25 cellular contexts compared by ENCODE assay signal in the genomic region with DNA sequence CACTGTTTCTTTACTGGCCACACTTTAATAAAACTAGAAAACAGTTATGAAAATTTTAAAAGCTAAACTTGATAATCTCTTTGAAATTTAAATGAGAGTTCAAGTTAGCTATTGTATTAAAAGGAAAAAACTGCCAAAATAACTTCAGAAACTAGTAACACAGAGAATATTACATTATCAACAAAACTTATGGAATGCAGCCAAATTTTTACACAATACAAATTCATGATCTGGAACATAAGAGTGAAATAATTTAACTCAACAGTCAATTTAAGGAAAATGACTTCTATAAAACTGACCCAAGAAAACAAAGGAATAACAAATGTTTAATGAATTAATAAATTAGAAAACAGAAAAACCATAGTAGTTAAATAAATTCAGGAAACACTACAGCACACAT.
A peak's percentile ranks its signal among the peaks of the same experiment; 100 is the strongest.
DNase-seq lines count a peak whose midpoint lies in the region; ATAC-seq, FAIRE-seq and TF ChIP-seq lines count a peak whose summit lies in the region.
"Had no signal": no experiment of that assay in that cellular context is flagged by ENCODE, and none has a peak within 500 bp of the region (broad histone marks: within the 10 kb centered on the region; RNA-seq: fewer than 3 reads in every experiment).

No MANE protein-coding gene starts in this region.

- TF ChIP-seq POLR2A in endothelial cell of umbilical vein (IDR thresholded peaks at IDR 0.05; ENCODE audit: low read depth, low read length), result no peak

- POLR2A ChIA-PET in endothelial cell of umbilical vein (lab: Charles Lee), result no interaction called here

- intact Hi-C loops in endothelial cell of umbilical vein (cut with micrococcal nuclease), result no loop called here

- H3K9ac ChIP-seq in Karpas-422 (ENCODE audit: low read length), result no peak overlapping the region
- H3K9ac ChIP-seq in adipocyte (ENCODE audit: low read length), result no peak overlapping the region
- no peak overlapping the region for H3K9ac ChIP-seq in endothelial cell of umbilical vein (replicated peaks; ENCODE audit: extremely low read depth, insufficient read depth, low read length)
- H3K9ac ChIP-seq: BLaER1 treated with 17β-estradiol and CSF1 and Interleukin-3, amounts not matched to agents 10 nM and 100 nM had no signal

- dilution Hi-C loops in endothelial cell of umbilical vein (cut with MboI; ENCODE audit: extremely low pct_ligation_motif_present, low sequenced_read_pairs), result no loop called here

- ATAC-seq in stimulated activated naive CD8-positive, alpha-beta T cell treated with anti-CD3 and anti-CD28 coated beads, Interleukin-15, amount 100 ng/mL, for 72 hours, result no peak
- ATAC-seq: A549, HCT116 had no signal

- CTCF ChIA-PET in endothelial cell of umbilical vein (lab: Charles Lee), result no interaction called here

- H3K4me1 ChIP-seq in Karpas-422 (ENCODE audit: low read length), result peaks cover 51% of the 10 kb centered on the region
- H3K4me1 ChIP-seq in adipocyte (ENCODE audit: control insufficient read depth, insufficient read depth, low read length), result peaks cover 6% of the 10 kb centered on the region
- peaks cover 6% of the 10 kb centered on the region for H3K4me1 ChIP-seq in endothelial cell of umbilical vein (ENCODE audit: control insufficient read depth, extremely low read depth, insufficient read depth, low read length)
- H3K4me1 ChIP-seq: A549, SJSA1 had no signal

- H3K27me3 Mint-ChIP-seq in mesothelial cell of epicardium (ENCODE audit: low read depth), result no peaks in the 10 kb centered on the region
- no peaks in the 10 kb centered on the region for H3K27me3 Mint-ChIP-seq in stimulated activated naive CD8-positive, alpha-beta T cell treated with anti-CD3 and anti-CD28 coated beads, Interleukin-15, amount 100 ng/mL, for 72 hours
- H3K27me3 Mint-ChIP-seq: CD4-positive, alpha-beta T cell had no signal

- no peaks in the 10 kb centered on the region for H3K9me1 ChIP-seq in endothelial cell of umbilical vein (replicated peaks; ENCODE audit: control insufficient read depth, extremely low read depth, insufficient read depth, low read length)

- H3K4me2 ChIP-seq in Karpas-422 (ENCODE audit: low read depth, low read length, poor library complexity, severe bottlenecking) (no peak overlapping the region), endothelial cell of umbilical vein (ENCODE audit: insufficient read depth, low read length) (no peak overlapping the region)
- H3K4me2 ChIP-seq: A549; BLaER1 treated with 17β-estradiol and CSF1 and Interleukin-3, amounts not matched to agents 10 nM and 100 nM; PC-9 had no signal

- H3K27ac Mint-ChIP-seq in mesothelial cell of epicardium, result peak overlapping the region; percentile 39
- H3K27ac Mint-ChIP-seq in stimulated activated naive CD8-positive, alpha-beta T cell treated with anti-CD3 and anti-CD28 coated beads, Interleukin-15, amount 100 ng/mL, for 72 hours, result no peak overlapping the region
- H3K27ac Mint-ChIP-seq: CD4-positive, alpha-beta T cell had no signal

- H3K9me3 ChIP-seq in Karpas-422 (ENCODE audit: low read length) (no peaks in the 10 kb centered on the region), adipocyte (ENCODE audit: control insufficient read depth, low read length) (no peaks in the 10 kb centered on the region), endothelial cell of umbilical vein (replicated peaks; ENCODE audit: control insufficient read depth, insufficient read depth, low read length) (no peaks in the 10 kb centered on the region)
- H3K9me3 ChIP-seq: A549, MG63, SJSA1 had no signal

- no TSS peak for BruUV-seq in endothelial cell of umbilical vein (replicated peaks; lab: Mats Ljungman, UMichigan)

- no peak overlapping the region for H3K4me3 Mint-ChIP-seq in mesothelial cell of epicardium
- H3K4me3 Mint-ChIP-seq in stimulated activated naive CD8-positive, alpha-beta T cell treated with anti-CD3 and anti-CD28 coated beads, Interleukin-15, amount 100 ng/mL, for 72 hours, result no peak overlapping the region
- H3K4me3 Mint-ChIP-seq: CD4-positive, alpha-beta T cell had no signal

- TF ChIP-seq CTCF in endothelial cell of umbilical vein (IDR thresholded peaks at IDR 0.05; ENCODE audit: extremely low read depth in 1 of 2, insufficient read depth in 1 of 2, low read depth in 1 of 2, low read length in 2 of 2), result no peak
- TF ChIP-seq CTCF in mesothelial cell of epicardium (IDR thresholded peaks at IDR 0.05; ENCODE audit: unreplicated experiment), result no peak

- H3K27me3 ChIP-seq in Karpas-422 (ENCODE audit: low read length) (no peaks in the 10 kb centered on the region), adipocyte (replicated peaks; ENCODE audit: control insufficient read depth, insufficient read depth, low read length) (no peaks in the 10 kb centered on the region), endothelial cell of umbilical vein (ENCODE audit: control insufficient read depth in 2 of 2, insufficient read depth in 2 of 2, low read length in 2 of 2) (no peaks in the 10 kb centered on the region)
- H3K27me3 ChIP-seq: BLaER1 treated with 17β-estradiol and CSF1 and Interleukin-3, amounts not matched to agents 10 nM and 100 nM; MG63; SJSA1 had no signal

- H3K4me1 Mint-ChIP-seq in mesothelial cell of epicardium, result peaks cover 21% of the 10 kb centered on the region
- H3K4me1 Mint-ChIP-seq in stimulated activated naive CD8-positive, alpha-beta T cell treated with anti-CD3 and anti-CD28 coated beads, Interleukin-15, amount 100 ng/mL, for 72 hours, result no peaks in the 10 kb centered on the region

- H2AFZ ChIP-seq in Karpas-422 (ENCODE audit: low read length) (no peak overlapping the region), endothelial cell of umbilical vein (ENCODE audit: low read depth, low read length) (no peak overlapping the region)
- H2AFZ ChIP-seq: PC-9 had no signal

- H3K79me2 ChIP-seq in Karpas-422 (ENCODE audit: low read length) (peaks cover 96% of the 10 kb centered on the region), endothelial cell of umbilical vein (ENCODE audit: control insufficient read depth, insufficient read depth, low read length) (peaks cover 23% of the 10 kb centered on the region)

- H3K9me2 ChIP-seq in Karpas-422 (replicated peaks; ENCODE audit: insufficient read depth, low read length), result no peaks in the 10 kb centered on the region

- H3K36me3 ChIP-seq in Karpas-422 (ENCODE audit: insufficient read depth, low read length), result 0 out of 2 replicates have a peak, but pooled peaks cover 13% of the 10 kb centered on the region
- H3K36me3 ChIP-seq in adipocyte (ENCODE audit: control insufficient read depth, insufficient read depth, low read length, severe bottlenecking), result no peaks in the 10 kb centered on the region
- H3K36me3 ChIP-seq in endothelial cell of umbilical vein (ENCODE audit: control insufficient read depth in 2 of 2, extremely low read depth in 1 of 2, insufficient read depth in 2 of 2, low read length in 2 of 2), result no peaks in the 10 kb centered on the region
- H3K36me3 ChIP-seq: MG63, SJSA1 had no signal

- no peaks in the 10 kb centered on the region for H3K9me3 Mint-ChIP-seq in mesothelial cell of epicardium
- H3K9me3 Mint-ChIP-seq in stimulated activated naive CD8-positive, alpha-beta T cell treated with anti-CD3 and anti-CD28 coated beads, Interleukin-15, amount 100 ng/mL, for 72 hours, result no peaks in the 10 kb centered on the region
- H3K9me3 Mint-ChIP-seq: CD4-positive, alpha-beta T cell had no signal

- H3K27ac ChIP-seq in Karpas-422 (ENCODE audit: low read length) (peak overlapping the region; percentile 36; the same call in 1 of the 2 replicates), endothelial cell of umbilical vein (ENCODE audit: insufficient read depth, low read depth, low read length) (no peak overlapping the region)
- H3K27ac ChIP-seq: A549; BLaER1 treated with 17β-estradiol and CSF1 and Interleukin-3, amounts not matched to agents 10 nM and 100 nM; PC-9; SJSA1 had no signal

- H4K20me1 ChIP-seq in Karpas-422 (ENCODE audit: insufficient read depth, low read depth, low read length) (no peaks in the 10 kb centered on the region), endothelial cell of umbilical vein (replicated peaks; ENCODE audit: control insufficient read depth, extremely low read depth, insufficient read depth, low read length) (no peaks in the 10 kb centered on the region)

- no peak for DNase-seq in Karpas-422
- DNase-seq in adipocyte (ENCODE audit: low read depth), result peak; percentile 25
- peak; percentile 65 for DNase-seq in endothelial cell of umbilical vein (ENCODE audit: low read depth, low spot score)
- DNase-seq in mesothelial cell of epicardium (ENCODE audit: low spot score in 2 of 2, unreplicated experiment in 2 of 2), result no peak
- no peak for DNase-seq in frontal cortex (ENCODE audit: low spot score in 2 of 2)
- DNase-seq in hepatic stellate cell (ENCODE audit: low spot score), result no peak
- DNase-seq in stimulated activated naive CD8-positive, alpha-beta T cell treated with anti-CD3 and anti-CD28 coated beads, Interleukin-15, amount 100 ng/mL, for 72 hours, result no peak
- DNase-seq: AML-193; CD4-positive, alpha-beta T cell; KBM-7; MG63; NCI-H1436; NCI-H187 treated with DMSO at 0.1 percent for 48 hours; NCI-H2171 treated with DMSO at 0.1 percent for 48 hours; NCI-H524 treated with DMSO at 0.1 percent for 48 hours; NCI-H774; PC-9; Right ventricle myocardium superior; RPMI8226 had no signal

- H3K36me3 Mint-ChIP-seq in mesothelial cell of epicardium, result peaks cover 4% of the 10 kb centered on the region

- H3K4me3 ChIP-seq in Karpas-422 (ENCODE audit: low read length), result no peak overlapping the region
- no peak overlapping the region for H3K4me3 ChIP-seq in adipocyte (ENCODE audit: low read length)
- H3K4me3 ChIP-seq in endothelial cell of umbilical vein (replicated peaks in 1 of 3; ENCODE audit: insufficient read depth in 1 of 3, low read depth in 1 of 3, low read length in 3 of 3), result no peak overlapping the region
- H3K4me3 ChIP-seq: A549; BLaER1 treated with 17β-estradiol and CSF1 and Interleukin-3, amounts not matched to agents 10 nM and 100 nM; MG63; PC-9; SJSA1 had no signal

- no peak for FAIRE-seq in endothelial cell of umbilical vein (lab: Jason Lieb, UNC)
- no peak for FAIRE-seq in frontal cortex (lab: Jason Lieb, UNC)
- FAIRE-seq: A549, GM19239, HTR-8/SVneo had no signal

TF ChIP-seq in endothelial cell of umbilical vein, 7 proteins besides CTCF, POLR2A, EP300 and RAD21:
- TF ChIP-seq GATA2 (IDR thresholded peaks at IDR 0.05; ENCODE audit: insufficient read depth, insufficient read length, low read depth, low read length) (no peak), MYC (IDR thresholded peaks at IDR 0.05; ENCODE audit: low read depth, low read length) (no peak), POLR2AphosphoS5 (IDR thresholded peaks at IDR 0.05; ENCODE audit: insufficient read depth, low read depth, low read length) (no peak), FOS (IDR thresholded peaks at IDR 0.05; ENCODE audit: borderline replicate concordance, insufficient read depth, low read length) (no peak), JUN (IDR thresholded peaks at IDR 0.05; ENCODE audit: borderline replicate concordance, insufficient read depth, insufficient read length, low read depth) (no peak), EZH2 (IDR thresholded peaks at IDR 0.05; ENCODE audit: borderline replicate concordance, low read depth, low read length, severe bottlenecking) (no peak)
- TF ChIP-seq, protein P1, sequence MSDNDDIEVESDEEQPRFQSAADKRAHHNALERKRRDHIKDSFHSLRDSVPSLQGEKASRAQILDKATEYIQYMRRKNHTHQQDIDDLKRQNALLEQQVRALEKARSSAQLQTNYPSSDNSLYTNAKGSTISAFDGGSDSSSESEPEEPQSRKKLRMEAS (IDR thresholded peaks at IDR 0.05; ENCODE audit: insufficient read depth, insufficient read length), result no peak

Comparison
In these comparisons a context has a peak if more than half of its experiments do, and no peak if none do; other contexts are left out.
1. DNase-seq: peak in adipocyte (single experiment) and endothelial cell of umbilical vein (single experiment); none in Karpas-422 (single experiment), mesothelial cell of epicardium (0 of 2), frontal cortex (0 of 2), hepatic stellate cell (single experiment) and stimulated activated naive CD8-positive, alpha-beta T cell treated with anti-CD3 and anti-CD28 coated beads, Interleukin-15, amount 100 ng/mL, for 72 hours (0 of 2).